ENCODE assay signal across 8 cellular contexts in genomic region chr15:41543521-41543870, GRCh38. TPM values are rescaled to one million over a fixed set of nuclear protein-coding genes. Genes with fewer than 3 reads are reported as not detected.
DNase-seq lines count a peak whose midpoint lies in the region; ATAC-seq, FAIRE-seq and TF ChIP-seq lines count a peak whose summit lies in the region.

No MANE protein-coding gene starts in this region.

- peaks cover 1% of the 10 kb centered on the region for H3K36me3 Mint-ChIP-seq in activated CD8-positive, alpha-beta memory T cell treated with anti-CD3 and anti-CD28 coated beads, Interleukin-2, amount 10 ng/mL, durations not matched to agents 7 days and 5 days

- ATAC-seq in activated CD8-positive, alpha-beta memory T cell treated with anti-CD3 and anti-CD28 coated beads, Interleukin-2, amount 10 ng/mL, durations not matched to agents 7 days and 5 days, result no peak
- no peak for ATAC-seq in HepG2

- TF ChIP-seq EP300 in HepG2 (IDR thresholded peaks at IDR 0.05; ENCODE audit: low read depth in 2 of 2, low read length in 2 of 2) (no peak), HepG2 (CRISPR knock-in tag; IDR thresholded peaks at IDR 0.05; ENCODE audit: borderline replicate concordance) (no peak)

- CTCF ChIA-PET in activated CD8-positive, alpha-beta memory T cell treated with anti-CD3 and anti-CD28 coated beads, Interleukin-2, amount 10 ng/mL, durations not matched to agents 7 days and 5 days (lab: Charles Lee), result interaction anchor here (1.0 to 1.7 kb wide), 5 partner anchors 14 to 211 kb away, joined by 3 to 9 read pairs (median 4); partner anchors contain the start of genes NUSAP1 and OIP5
- CTCF ChIA-PET in HepG2 (lab: Yijun Ruan, JAX; ENCODE audit: low intra/inter-chr PET ratio, low total read pairs), result no interaction called here

- H3K27me3 ChIP-seq in ascending aorta (no peaks in the 10 kb centered on the region), HepG2 (ENCODE audit: control insufficient read depth in 1 of 2, insufficient read depth in 2 of 2, low read length in 2 of 2) (no peaks in the 10 kb centered on the region), tibial artery (no peaks in the 10 kb centered on the region)

- no peak for TF ChIP-seq RAD21 in HepG2 (CRISPR knock-in tag; IDR thresholded peaks at IDR 0.05)

- no TSS peak for BruUV-seq in HepG2 (replicated peaks; lab: Mats Ljungman, UMichigan)

- peak overlapping the region; percentile 91 for H3K27ac Mint-ChIP-seq in activated CD8-positive, alpha-beta memory T cell treated with anti-CD3 and anti-CD28 coated beads, Interleukin-2, amount 10 ng/mL, durations not matched to agents 7 days and 5 days

- peaks cover 17% of the 10 kb centered on the region for H3K4me1 Mint-ChIP-seq in activated CD8-positive, alpha-beta memory T cell treated with anti-CD3 and anti-CD28 coated beads, Interleukin-2, amount 10 ng/mL, durations not matched to agents 7 days and 5 days

- H3K4me3 Mint-ChIP-seq in activated CD8-positive, alpha-beta memory T cell treated with anti-CD3 and anti-CD28 coated beads, Interleukin-2, amount 10 ng/mL, durations not matched to agents 7 days and 5 days, result peak overlapping the region; percentile 97

- H3K36me3 ChIP-seq in ascending aorta, result no peaks in the 10 kb centered on the region
- H3K36me3 ChIP-seq in HepG2 (replicated peaks in 1 of 2; ENCODE audit: control insufficient read depth in 1 of 2, insufficient read depth in 2 of 2, low read length in 2 of 2), result no peaks in the 10 kb centered on the region
- no peaks in the 10 kb centered on the region for H3K36me3 ChIP-seq in tibial artery

- H3K4me3 ChIP-seq in ascending aorta (peak overlapping the region; percentile 81), HepG2 (replicated peaks in 1 of 3; ENCODE audit: insufficient read depth in 1 of 3, low read depth in 2 of 3, low read length in 3 of 3) (peak overlapping the region; percentile 65 to 96 (median 85)), tibial artery (peak overlapping the region; percentile 68 to 81)

- no peak for TF ChIP-seq CTCF in ascending aorta (IDR thresholded peaks at IDR 0.05)
- no peak for TF ChIP-seq CTCF in HepG2 (CRISPR knock-in tag; IDR thresholded peaks at IDR 0.05)
- no peak for TF ChIP-seq CTCF in tibial artery (IDR thresholded peaks at IDR 0.05)

- H3K27me3 Mint-ChIP-seq in activated CD8-positive, alpha-beta memory T cell treated with anti-CD3 and anti-CD28 coated beads, Interleukin-2, amount 10 ng/mL, durations not matched to agents 7 days and 5 days, result no peaks in the 10 kb centered on the region

- TF ChIP-seq POLR2A in HepG2 (IDR thresholded peaks at IDR 0.05; ENCODE audit: insufficient read depth in 1 of 2, low read depth in 2 of 2, low read length in 2 of 2), result no peak

- WGBS in HepG2 (ENCODE audit: low lambda C conversion rate), result 0% methylated on average over 8 of the region's 8 CpGs

- intact Hi-C loops in ascending aorta (cut with DNase I) (no loop called here), HepG2 (cut with micrococcal nuclease; ENCODE audit: unreplicated experiment) (loop anchor here (1.0 kb wide), 1 partner anchor 48 kb away; no protein-coding TSS in a partner anchor), tibial artery (cut with DNase I; ENCODE audit: low total_unique reads) (no loop called here)

- in situ Hi-C loops in HepG2 (cut with HindIII; ENCODE audit: extremely low pct_ligation_motif_present, low pct_unique_long_range_greater_than_20kb), result no loop called here

- H3K9me3 ChIP-seq in ascending aorta (no peaks in the 10 kb centered on the region), HepG2 (ENCODE audit: low read length) (no peaks in the 10 kb centered on the region), tibial artery (no peaks in the 10 kb centered on the region)

- DNase-seq in activated CD8-positive, alpha-beta memory T cell treated with anti-CD3 and anti-CD28 coated beads, Interleukin-2, amount 10 ng/mL, durations not matched to agents 7 days and 5 days, result no peak
- DNase-seq in activated CD8-positive, alpha-beta memory T cell treated with anti-CD3 and anti-CD28 coated beads, Interleukin-2, amount 50 U/mL, for 4 hours, result no peak
- no peak for DNase-seq in ascending aorta (ENCODE audit: low spot score in 2 of 2)
- no peak for DNase-seq in HepG2 (ENCODE audit: low spot score)
- no peak for DNase-seq in tibial artery
- DNase-seq in NCI-H2227 treated with DMSO at 0.1 percent for 48 hours (lab: John Stamatoyannopoulos, UW), result no peak
- no peak for DNase-seq in HPDE6-E6E7 (ENCODE audit: extremely low spot score)
- DNase-seq in DMS153 (lab: John Stamatoyannopoulos, UW), result no peak

- H3K4me1 ChIP-seq in ascending aorta (peaks cover 0 to 5% of the 10 kb centered on the region in 2 donors), HepG2 (ENCODE audit: insufficient read depth, low read length) (peaks cover 36% of the 10 kb centered on the region), tibial artery (peaks cover 0 to 11% (median 5%) of the 10 kb centered on the region in 4 donors)

- peak overlapping the region; percentile 58 to 79 for H3K27ac ChIP-seq in ascending aorta
- peak overlapping the region; percentile 89 for H3K27ac ChIP-seq in HepG2 (ENCODE audit: extremely low read length, insufficient read depth, low read length)
- peak overlapping the region; percentile 78 to 83 for H3K27ac ChIP-seq in tibial artery

- peak overlapping the region; percentile 87 for H3K9ac ChIP-seq in HepG2 (ENCODE audit: insufficient read depth, low read depth, low read length)

- no peaks in the 10 kb centered on the region for H4K20me1 ChIP-seq in HepG2 (ENCODE audit: insufficient read depth, low read length)

- H2AFZ ChIP-seq in HepG2 (ENCODE audit: low read length), result no peak overlapping the region

- no peaks in the 10 kb centered on the region for H3K9me3 Mint-ChIP-seq in activated CD8-positive, alpha-beta memory T cell treated with anti-CD3 and anti-CD28 coated beads, Interleukin-2, amount 10 ng/mL, durations not matched to agents 7 days and 5 days (ENCODE audit: low read depth)

- H3K79me2 ChIP-seq in HepG2 (ENCODE audit: insufficient read depth, low read length), result peaks cover 13% of the 10 kb centered on the region

- peak overlapping the region; percentile 83 for H3K4me2 ChIP-seq in HepG2 (ENCODE audit: low read depth, low read length)

- POLR2A ChIA-PET in HepG2 (lab: Yijun Ruan, JAX), result interaction anchor here (0.5 to 2.5 kb wide), 16 partner anchors 9 to 237 kb away, joined by 3 to 19 read pairs (median 4); partner anchors contain the start of genes ITPKA and TYRO3

- FAIRE-seq in HepG2 (lab: Jason Lieb, UNC), result no peak

RNA-seq across cellular contexts. Expression of gene RPAP1, which starts 0.6 kb away (rescaled TPM):
- total RNA-seq in activated CD8-positive, alpha-beta memory T cell treated with anti-CD3 and anti-CD28 coated beads, Interleukin-2, amount 10 ng/mL, durations not matched to agents 7 days and 5 days, result 10 to 100 TPM; 38.2 to 40.0 TPM
- 59.4 TPM for total RNA-seq in ascending aorta
- 20.6 and 28.1 TPM in 2 replicates for total RNA-seq in HepG2 (2016; rRNA removed; fragmentation: Illumina TruSeq; extraction: Trizol)
- 2.9 and 4.8 TPM in 2 replicates for total RNA-seq in HepG2 (2016; cell fraction: cytosol; rRNA removed; fragmentation: Illumina TruSeq; extraction: Trizol; ENCODE audit: low read depth)
- total RNA-seq in HepG2 (2016; cell fraction: insoluble cytoplasmic fraction; rRNA removed; fragmentation: Illumina TruSeq; extraction: Trizol), result 19.4 and 24.9 TPM in 2 replicates
- 7.5 and 9.5 TPM in 2 replicates for total RNA-seq in HepG2 (2016; cell fraction: membrane; rRNA removed; fragmentation: Illumina TruSeq; extraction: Trizol)
- 20.1 and 24.6 TPM in 2 replicates for total RNA-seq in HepG2 (2016; cell fraction: nucleus; rRNA removed; fragmentation: Illumina TruSeq; extraction: Trizol)
- 15.1 and 16.2 TPM in 2 replicates for polyA plus RNA-seq in HepG2 (2011; rRNA removed)
- polyA plus RNA-seq in HepG2 (2011; cell fraction: cytosol; rRNA removed), result 7.0 and 9.8 TPM in 2 replicates
- 56.6 and 66.8 TPM in 2 replicates for polyA plus RNA-seq in HepG2 (2011; cell fraction: nucleus; rRNA removed)
- polyA plus RNA-seq in HepG2 (2012), result 26.5 TPM in 2 replicates
- 2.1 and 2.5 TPM in 2 replicates for polyA plus RNA-seq in HepG2 (2016; cell fraction: cytosol; fragmentation: Illumina TruSeq; extraction: Trizol; ENCODE audit: low read depth)
- polyA plus RNA-seq in HepG2 (2016; cell fraction: insoluble cytoplasmic fraction; fragmentation: Illumina TruSeq; extraction: Trizol; ENCODE audit: low read depth), result 15.7 and 22.2 TPM in 2 replicates
- 3.5 and 5.6 TPM in 2 replicates for polyA plus RNA-seq in HepG2 (2016; cell fraction: membrane; fragmentation: Illumina TruSeq; extraction: Trizol; ENCODE audit: low read depth)
- 36.5 and 38.9 TPM in 2 replicates for polyA plus RNA-seq in HepG2 (2016; cell fraction: nucleus; fragmentation: Illumina TruSeq; extraction: Trizol; ENCODE audit: insufficient read depth, low read depth)
- polyA minus RNA-seq in HepG2 (2011; rRNA and poly(A)+ RNA removed; ENCODE audit: low replicate concordance), result 24.4 and 46.4 TPM in 2 replicates
- polyA minus RNA-seq in HepG2 (2011; cell fraction: cytosol; rRNA and poly(A)+ RNA removed), result 13.8 and 16.5 TPM in 2 replicates
- polyA minus RNA-seq in HepG2 (2011; cell fraction: nucleus; rRNA and poly(A)+ RNA removed), result 27.7 and 30.0 TPM in 2 replicates

RNA-seq across cellular contexts. Expression of gene TYRO3, which starts 15.5 kb away (rescaled TPM):
- total RNA-seq in activated CD8-positive, alpha-beta memory T cell treated with anti-CD3 and anti-CD28 coated beads, Interleukin-2, amount 10 ng/mL, durations not matched to agents 7 days and 5 days, result under 1 TPM; 0.32 to 0.66 TPM
- total RNA-seq in ascending aorta (7.0 TPM), HepG2 (2016; rRNA removed; fragmentation: Illumina TruSeq; extraction: Trizol) (12.4 and 24.0 TPM in 2 replicates)
- total RNA-seq in HepG2 (2016; cell fraction: cytosol; rRNA removed; fragmentation: Illumina TruSeq; extraction: Trizol; ENCODE audit: low read depth), result 8.5 and 10.2 TPM in 2 replicates
- 12.7 and 22.1 TPM in 2 replicates for total RNA-seq in HepG2 (2016; cell fraction: insoluble cytoplasmic fraction; rRNA removed; fragmentation: Illumina TruSeq; extraction: Trizol)
- 13.7 and 17.0 TPM in 2 replicates for total RNA-seq in HepG2 (2016; cell fraction: membrane; rRNA removed; fragmentation: Illumina TruSeq; extraction: Trizol)
- 16.6 and 22.9 TPM in 2 replicates for total RNA-seq in HepG2 (2016; cell fraction: nucleus; rRNA removed; fragmentation: Illumina TruSeq; extraction: Trizol)
- polyA plus RNA-seq in HepG2 (2011; rRNA removed), result 43.6 and 48.0 TPM in 2 replicates
- 34.1 and 42.7 TPM in 2 replicates for polyA plus RNA-seq in HepG2 (2011; cell fraction: cytosol; rRNA removed)
- 45.0 and 51.9 TPM in 2 replicates for polyA plus RNA-seq in HepG2 (2011; cell fraction: nucleus; rRNA removed)
- polyA plus RNA-seq in HepG2 (2012), result 24.1 and 31.2 TPM in 2 replicates
- 3.8 and 5.0 TPM in 2 replicates for polyA plus RNA-seq in HepG2 (2016; cell fraction: cytosol; fragmentation: Illumina TruSeq; extraction: Trizol; ENCODE audit: low read depth)
- polyA plus RNA-seq in HepG2 (2016; cell fraction: insoluble cytoplasmic fraction; fragmentation: Illumina TruSeq; extraction: Trizol; ENCODE audit: low read depth), result 9.1 and 11.5 TPM in 2 replicates
- 8.9 and 12.0 TPM in 2 replicates for polyA plus RNA-seq in HepG2 (2016; cell fraction: membrane; fragmentation: Illumina TruSeq; extraction: Trizol; ENCODE audit: low read depth)
- polyA plus RNA-seq in HepG2 (2016; cell fraction: nucleus; fragmentation: Illumina TruSeq; extraction: Trizol; ENCODE audit: insufficient read depth, low read depth), result 23.9 and 24.2 TPM in 2 replicates
- 189 and 236 TPM in 2 replicates for polyA minus RNA-seq in HepG2 (2011; rRNA and poly(A)+ RNA removed; ENCODE audit: low replicate concordance)
- polyA minus RNA-seq in HepG2 (2011; cell fraction: cytosol; rRNA and poly(A)+ RNA removed), result 48.4 and 49.0 TPM in 2 replicates
- 33.2 and 34.2 TPM in 2 replicates for polyA minus RNA-seq in HepG2 (2011; cell fraction: nucleus; rRNA and poly(A)+ RNA removed)

RNA-seq across cellular contexts. Expression of gene LTK, which starts 29.9 kb away (rescaled TPM):
- under 1 TPM; 0.20 to 0.30 TPM for total RNA-seq in activated CD8-positive, alpha-beta memory T cell treated with anti-CD3 and anti-CD28 coated beads, Interleukin-2, amount 10 ng/mL, durations not matched to agents 7 days and 5 days
- not detected for total RNA-seq in ascending aorta
- not detected in 2 replicates for total RNA-seq in HepG2 (2016; rRNA removed; fragmentation: Illumina TruSeq; extraction: Trizol)
- not detected in 2 replicates for total RNA-seq in HepG2 (2016; cell fraction: cytosol; rRNA removed; fragmentation: Illumina TruSeq; extraction: Trizol; ENCODE audit: low read depth)
- not detected in 2 replicates for total RNA-seq in HepG2 (2016; cell fraction: insoluble cytoplasmic fraction; rRNA removed; fragmentation: Illumina TruSeq; extraction: Trizol)
- total RNA-seq in HepG2 (2016; cell fraction: membrane; rRNA removed; fragmentation: Illumina TruSeq; extraction: Trizol), result not detected in 2 replicates
- total RNA-seq in HepG2 (2016; cell fraction: nucleus; rRNA removed; fragmentation: Illumina TruSeq; extraction: Trizol), result 0.12 TPM in 1 of 2 replicates, not detected in the other
- polyA plus RNA-seq in HepG2 (2011; rRNA removed), result 0.01 and 0.05 TPM in 2 replicates
- polyA plus RNA-seq in HepG2 (2011; cell fraction: cytosol; rRNA removed), result 0.05 TPM in 1 of 2 replicates, not detected in the other
- polyA plus RNA-seq in HepG2 (2011; cell fraction: nucleus; rRNA removed), result 0.63 and 0.68 TPM in 2 replicates
- 0.19 TPM in 1 of 2 replicates, not detected in the other for polyA plus RNA-seq in HepG2 (2012)
- polyA plus RNA-seq in HepG2 (2016; cell fraction: cytosol; fragmentation: Illumina TruSeq; extraction: Trizol; ENCODE audit: low read depth), result not detected in 2 replicates
- polyA plus RNA-seq in HepG2 (2016; cell fraction: insoluble cytoplasmic fraction; fragmentation: Illumina TruSeq; extraction: Trizol; ENCODE audit: low read depth), result not detected in 2 replicates
- not detected in 2 replicates for polyA plus RNA-seq in HepG2 (2016; cell fraction: membrane; fragmentation: Illumina TruSeq; extraction: Trizol; ENCODE audit: low read depth)
- polyA plus RNA-seq in HepG2 (2016; cell fraction: nucleus; fragmentation: Illumina TruSeq; extraction: Trizol; ENCODE audit: insufficient read depth, low read depth), result not detected in 2 replicates
- 0.37 TPM in 1 of 2 replicates, not detected in the other for polyA minus RNA-seq in HepG2 (2011; rRNA and poly(A)+ RNA removed; ENCODE audit: low replicate concordance)
- polyA minus RNA-seq in HepG2 (2011; cell fraction: cytosol; rRNA and poly(A)+ RNA removed), result not detected in 2 replicates
- polyA minus RNA-seq in HepG2 (2011; cell fraction: nucleus; rRNA and poly(A)+ RNA removed), result not detected in 2 replicates

RNA-seq across cellular contexts. Expression of gene ITPKA, which starts 49.8 kb away (rescaled TPM):
- total RNA-seq in activated CD8-positive, alpha-beta memory T cell treated with anti-CD3 and anti-CD28 coated beads, Interleukin-2, amount 10 ng/mL, durations not matched to agents 7 days and 5 days, result under 1 TPM in 1 of 2 experiments, not detected in 1; 0.52 TPM
- not detected for total RNA-seq in ascending aorta
- 29.7 and 41.3 TPM in 2 replicates for total RNA-seq in HepG2 (2016; rRNA removed; fragmentation: Illumina TruSeq; extraction: Trizol)
- total RNA-seq in HepG2 (2016; cell fraction: cytosol; rRNA removed; fragmentation: Illumina TruSeq; extraction: Trizol; ENCODE audit: low read depth), result 18.2 and 21.9 TPM in 2 replicates
- 29.5 and 42.6 TPM in 2 replicates for total RNA-seq in HepG2 (2016; cell fraction: insoluble cytoplasmic fraction; rRNA removed; fragmentation: Illumina TruSeq; extraction: Trizol)
- 35.6 and 37.8 TPM in 2 replicates for total RNA-seq in HepG2 (2016; cell fraction: membrane; rRNA removed; fragmentation: Illumina TruSeq; extraction: Trizol)
- total RNA-seq in HepG2 (2016; cell fraction: nucleus; rRNA removed; fragmentation: Illumina TruSeq; extraction: Trizol), result 20.4 and 24.5 TPM in 2 replicates
- polyA plus RNA-seq in HepG2 (2011; rRNA removed), result 13.2 and 16.4 TPM in 2 replicates
- 16.8 and 21.5 TPM in 2 replicates for polyA plus RNA-seq in HepG2 (2011; cell fraction: cytosol; rRNA removed)
- 31.6 and 37.7 TPM in 2 replicates for polyA plus RNA-seq in HepG2 (2011; cell fraction: nucleus; rRNA removed)
- 11.4 and 12.0 TPM in 2 replicates for polyA plus RNA-seq in HepG2 (2012)
- 20.8 and 23.5 TPM in 2 replicates for polyA plus RNA-seq in HepG2 (2016; cell fraction: cytosol; fragmentation: Illumina TruSeq; extraction: Trizol; ENCODE audit: low read depth)
- 34.6 and 34.9 TPM in 2 replicates for polyA plus RNA-seq in HepG2 (2016; cell fraction: insoluble cytoplasmic fraction; fragmentation: Illumina TruSeq; extraction: Trizol; ENCODE audit: low read depth)
- 30.1 and 33.1 TPM in 2 replicates for polyA plus RNA-seq in HepG2 (2016; cell fraction: membrane; fragmentation: Illumina TruSeq; extraction: Trizol; ENCODE audit: low read depth)
- polyA plus RNA-seq in HepG2 (2016; cell fraction: nucleus; fragmentation: Illumina TruSeq; extraction: Trizol; ENCODE audit: insufficient read depth, low read depth), result 50.2 and 55.6 TPM in 2 replicates
- polyA minus RNA-seq in HepG2 (2011; rRNA and poly(A)+ RNA removed; ENCODE audit: low replicate concordance), result 1.6 and 25.3 TPM in 2 replicates
- polyA minus RNA-seq in HepG2 (2011; cell fraction: cytosol; rRNA and poly(A)+ RNA removed), result 14.9 and 16.9 TPM in 2 replicates
- polyA minus RNA-seq in HepG2 (2011; cell fraction: nucleus; rRNA and poly(A)+ RNA removed), result 6.8 and 9.9 TPM in 2 replicates
